In the genomic region with DNA sequence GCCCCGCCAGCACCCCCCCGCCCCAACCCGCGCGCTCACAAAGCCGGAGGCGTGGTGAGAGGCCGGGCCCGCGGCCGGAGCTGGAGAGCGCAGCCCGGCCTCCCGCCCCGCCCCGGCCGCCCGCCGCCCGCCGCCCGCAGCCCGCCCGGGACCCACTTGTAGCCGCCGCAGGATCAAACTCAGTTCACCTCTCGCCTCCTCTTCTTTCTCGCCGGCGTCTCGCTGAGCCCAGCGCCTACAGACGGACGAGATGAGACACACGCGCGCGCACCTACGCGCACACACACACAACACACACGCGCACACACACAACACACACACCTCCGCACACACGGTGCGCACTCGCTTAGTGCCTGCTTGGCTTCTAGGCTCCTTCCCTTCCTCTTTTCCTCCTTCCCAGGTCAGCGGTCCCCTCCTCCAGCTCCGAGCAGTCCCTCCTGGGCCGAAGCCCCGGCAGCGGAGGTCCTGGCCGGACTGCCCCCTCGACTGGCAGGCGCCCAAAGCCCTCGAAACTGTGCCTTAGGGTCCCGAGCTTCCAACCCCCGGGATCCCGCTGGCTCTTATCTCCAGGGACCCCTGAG, we compare ENCODE assay signal across 9 cellular contexts. TPM values are rescaled to one million over a fixed set of nuclear protein-coding genes. Genes with fewer than 3 reads are reported as not detected.
DNase-seq lines count a peak whose midpoint lies in the region; ATAC-seq, FAIRE-seq and TF ChIP-seq lines count a peak whose summit lies in the region.
"Had no signal": no experiment of that assay in that cellular context is flagged by ENCODE, and none has a peak within 500 bp of the region (broad histone marks: within the 10 kb centered on the region; RNA-seq: fewer than 3 reads in every experiment).

No MANE protein-coding gene starts in this region.

- H3K27me3 Mint-ChIP-seq in activated CD4-positive, alpha-beta T cell treated with anti-CD3 and anti-CD28 coated beads, Interleukin-2, amount 10 ng/mL, durations not matched to agents 24 days and 14 days = peaks cover 51% of the 10 kb centered on the region
- peaks cover 55 to 56% of the 10 kb centered on the region in 2 donors for H3K27me3 Mint-ChIP-seq in natural killer cell treated with Interleukin-12 subunit alpha and Interleukin-12 subunit beta and Interleukin-15 and Interleukin-18, amount 100 ng/mL, for 72 hours

- in situ Hi-C loops in ACHN (cut with HindIII; ENCODE audit: low pct_ligation_motif_present, low pct_unique_long_range_greater_than_20kb, low sequenced_read_pairs) = no loop called here

- 0 to 5% (median 1%) methylated on average over 44 to 58 of the region's 58 CpGs for WGBS in small intestine, 3 donors

- DNase-seq in ACHN (peak; percentile 37), H7 (peak; percentile 88), fibroblast of pulmonary artery (ENCODE audit: low read depth) (peak; percentile 22), GF-D8 (lab: John Stamatoyannopoulos, UW) (no peak), small intestine (no peak)
- peak; percentile 63 for DNase-seq in activated CD4-positive, alpha-beta T cell treated with anti-CD3 and anti-CD28 coated beads, Interleukin-2, amount 10 ng/mL, durations not matched to agents 24 days and 14 days
- DNase-seq in natural killer cell treated with Interleukin-12 subunit alpha and Interleukin-12 subunit beta and Interleukin-15 and Interleukin-18, amount 100 ng/mL, for 72 hours (ENCODE audit: low spot score) = peak; percentile 55

- ATAC-seq in natural killer cell treated with Interleukin-12 subunit alpha and Interleukin-12 subunit beta and Interleukin-15 and Interleukin-18, amount 100 ng/mL, for 72 hours = peak in 1 of 2 donors; percentile 45
- ATAC-seq in HG02973 (IDR thresholded peaks at IDR 0.05; ENCODE audit: unreplicated experiment) = no peak

- no peaks in the 10 kb centered on the region for H3K36me3 ChIP-seq in H7 (replicated peaks; ENCODE audit: control insufficient read depth, insufficient read depth, low read length)
- H3K36me3 ChIP-seq in small intestine (ENCODE audit: control insufficient read depth in 2 of 2, insufficient read depth in 2 of 2, low read length in 2 of 2) = no peaks in the 10 kb centered on the region

- TF ChIP-seq CTCF in fibroblast of pulmonary artery (IDR thresholded peaks at IDR 0.05; ENCODE audit: low read length, missing control alignments) = no peak

- H3K27me3 ChIP-seq in H7 (ENCODE audit: control insufficient read depth, insufficient read depth, low read length) (peaks cover 69% of the 10 kb centered on the region), small intestine (ENCODE audit: control insufficient read depth in 2 of 2, insufficient read depth in 2 of 2, low read length in 2 of 2) (peaks cover 4 to 20% of the 10 kb centered on the region in 2 donors)

- peaks cover 21% of the 10 kb centered on the region for H3K4me1 Mint-ChIP-seq in activated CD4-positive, alpha-beta T cell treated with anti-CD3 and anti-CD28 coated beads, Interleukin-2, amount 10 ng/mL, durations not matched to agents 24 days and 14 days
- H3K4me1 Mint-ChIP-seq in natural killer cell treated with Interleukin-12 subunit alpha and Interleukin-12 subunit beta and Interleukin-15 and Interleukin-18, amount 100 ng/mL, for 72 hours (ENCODE audit: low read depth in 2 of 2) = peaks cover 34 to 35% of the 10 kb centered on the region in 2 donors

- H3K9me3 ChIP-seq in small intestine (ENCODE audit: control insufficient read depth, low read depth) = no peaks in the 10 kb centered on the region

- peaks cover 6% of the 10 kb centered on the region for H3K9me3 Mint-ChIP-seq in activated CD4-positive, alpha-beta T cell treated with anti-CD3 and anti-CD28 coated beads, Interleukin-2, amount 10 ng/mL, durations not matched to agents 24 days and 14 days
- H3K9me3 Mint-ChIP-seq in natural killer cell treated with Interleukin-12 subunit alpha and Interleukin-12 subunit beta and Interleukin-15 and Interleukin-18, amount 100 ng/mL, for 72 hours = no peaks in the 10 kb centered on the region
- H3K9me3 Mint-ChIP-seq: activated naive CD4-positive, alpha-beta T cell treated with anti-CD3 and anti-CD28 coated beads, Interleukin-2, amount 50 U/mL, for 72 hours had no signal

- H3K4me3 Mint-ChIP-seq in activated CD4-positive, alpha-beta T cell treated with anti-CD3 and anti-CD28 coated beads, Interleukin-2, amount 10 ng/mL, durations not matched to agents 24 days and 14 days = peak overlapping the region; percentile 69
- H3K4me3 Mint-ChIP-seq in natural killer cell treated with Interleukin-12 subunit alpha and Interleukin-12 subunit beta and Interleukin-15 and Interleukin-18, amount 100 ng/mL, for 72 hours = peak overlapping the region; percentile 87

- FAIRE-seq in small intestine (lab: Jason Lieb, UNC) = no peak

- no peak overlapping the region for H3K27ac ChIP-seq in small intestine (ENCODE audit: low read depth in 1 of 2, low read length in 1 of 2)

- H3K27ac Mint-ChIP-seq in activated CD4-positive, alpha-beta T cell treated with anti-CD3 and anti-CD28 coated beads, Interleukin-2, amount 10 ng/mL, durations not matched to agents 24 days and 14 days = peak overlapping the region; percentile 20
- H3K27ac Mint-ChIP-seq in natural killer cell treated with Interleukin-12 subunit alpha and Interleukin-12 subunit beta and Interleukin-15 and Interleukin-18, amount 100 ng/mL, for 72 hours = no peak overlapping the region

- peaks cover 9% of the 10 kb centered on the region for H3K36me3 Mint-ChIP-seq in activated CD4-positive, alpha-beta T cell treated with anti-CD3 and anti-CD28 coated beads, Interleukin-2, amount 10 ng/mL, durations not matched to agents 24 days and 14 days (ENCODE audit: low read depth)
- peaks cover 10% of the 10 kb centered on the region for H3K36me3 Mint-ChIP-seq in natural killer cell treated with Interleukin-12 subunit alpha and Interleukin-12 subunit beta and Interleukin-15 and Interleukin-18, amount 100 ng/mL, for 72 hours

- peak overlapping the region; percentile 43 for H3K4me3 ChIP-seq in H7 (ENCODE audit: insufficient read depth, low read depth, low read length)
- peak overlapping the region; percentile 59 for H3K4me3 ChIP-seq in fibroblast of pulmonary artery (replicated peaks; ENCODE audit: low read depth, low read length)
- H3K4me3 ChIP-seq in small intestine (ENCODE audit: low read depth in 1 of 2, low read length in 2 of 2) = peak overlapping the region in 1 of 2 donors; percentile 37

- intact Hi-C loops in activated CD4-positive, alpha-beta T cell treated with anti-CD3 and anti-CD28 coated beads, Interleukin-2, amount 10 ng/mL, durations not matched to agents 24 days and 14 days (cut with micrococcal nuclease) = loop anchor here (5.0 kb wide), 1 partner anchor 1242 kb away; no protein-coding TSS in a partner anchor

- H3K4me1 ChIP-seq in small intestine (ENCODE audit: control insufficient read depth in 2 of 2, insufficient read depth in 1 of 2, low read depth in 1 of 2, low read length in 1 of 2) = peaks cover 2 to 12% of the 10 kb centered on the region in 2 donors

RNA-seq across cellular contexts. Expression of a gene that starts 1.4 kb away (rescaled TPM):
- 1.1 and 1.3 TPM in 2 replicates for total RNA-seq in H7 (2014; rRNA removed; shearing (Covaris generic))
- not detected in 2 replicates for total RNA-seq in activated CD4-positive, alpha-beta T cell treated with anti-CD3 and anti-CD28 coated beads, Interleukin-2, amount 10 ng/mL, durations not matched to agents 24 days and 14 days
- total RNA-seq in natural killer cell treated with Interleukin-12 subunit alpha and Interleukin-12 subunit beta and Interleukin-15 and Interleukin-18, amount 100 ng/mL, for 72 hours = not detected
- 1 to 10 TPM in 1 of 3 donors, under 1 TPM in 2; 0.22 to 6.2 (median 0.81) TPM for polyA plus RNA-seq in small intestine

Comparison
In these comparisons a context has a peak if more than half of its experiments do, and no peak if none do; other contexts are left out.
1. DNase-seq: peak in ACHN (single experiment), H7 (single experiment), activated CD4-positive, alpha-beta T cell treated with anti-CD3 and anti-CD28 coated beads, Interleukin-2, amount 10 ng/mL, durations not matched to agents 24 days and 14 days (single experiment), fibroblast of pulmonary artery (single experiment) and natural killer cell treated with Interleukin-12 subunit alpha and Interleukin-12 subunit beta and Interleukin-15 and Interleukin-18, amount 100 ng/mL, for 72 hours (single experiment); none in GF-D8 (single experiment) and small intestine (single experiment).